ENCODE assay signal across 25 cellular contexts in genomic region chr1:11675362-11675761, GRCh38. TPM values are rescaled to one million over a fixed set of nuclear protein-coding genes. Genes with fewer than 3 reads are reported as not detected.
"Had no signal": no experiment of that assay in that cellular context is flagged by ENCODE, and none has a peak within 500 bp of the region (broad histone marks: within the 10 kb centered on the region; RNA-seq: fewer than 3 reads in every experiment).

No MANE protein-coding gene starts in this region.

- DNase-seq: colonic mucosa; effector memory CD4-positive, alpha-beta T cell; head of caudate nucleus; left ventricle myocardium superior; lower lobe of right lung; naive thymus-derived CD8-positive, alpha-beta T cell; nephron progenitor cell; nucleus accumbens; ovary; psoas muscle; right cardiac atrium; sigmoid colon; stimulated activated CD4-positive, alpha-beta T cell treated with anti-CD3 and anti-CD28 coated beads, Interleukin-2, amount 100 ng/mL, for 24 hours; stimulated activated CD4-positive, alpha-beta T cell treated with anti-CD3 and anti-CD28 coated beads, Interleukin-4, amount 100 ng/mL, for 4 hours; stimulated activated naive B cell treated with anti-CD40 and anti-IgM and Interleukin-4, amounts not matched to agents 10 μg/mL and 1 μg/mL and 100 μg/mL, for 72 hours had no signal

- H3K9me3 ChIP-seq: colonic mucosa, lower lobe of right lung, ovary, psoas muscle, sigmoid colon, thoracic aorta, tibial nerve, upper lobe of left lung had no signal

- H3K9me3 Mint-ChIP-seq: dendritic cell treated with granulocyte-macrophage colony-stimulating factor and Interleukin-4, amounts not matched to agents 40 ng/mL and 50 ng/mL, for 4 days; naive thymus-derived CD8-positive, alpha-beta T cell; nephron progenitor cell; stimulated activated naive B cell treated with anti-CD40 and anti-IgM and Interleukin-4, amounts not matched to agents 10 μg/mL and 1 μg/mL and 100 μg/mL, for 72 hours; stimulated activated naive CD8-positive, alpha-beta T cell treated with anti-CD3 and anti-CD28 coated beads, Interleukin-15, Interleukin-2, amounts not matched to agents 100 ng/mL and 50 ng/mL, for 24 hours had no signal

- H3K27ac ChIP-seq: colonic mucosa, lower lobe of right lung, ovary, psoas muscle, sigmoid colon, thoracic aorta, tibial nerve, upper lobe of left lung had no signal

- H3K27me3 Mint-ChIP-seq: dendritic cell treated with granulocyte-macrophage colony-stimulating factor and Interleukin-4, amounts not matched to agents 40 ng/mL and 50 ng/mL, for 4 days; naive thymus-derived CD8-positive, alpha-beta T cell; stimulated activated naive B cell treated with anti-CD40 and anti-IgM and Interleukin-4, amounts not matched to agents 10 μg/mL and 1 μg/mL and 100 μg/mL, for 72 hours; stimulated activated naive CD8-positive, alpha-beta T cell treated with anti-CD3 and anti-CD28 coated beads, Interleukin-15, Interleukin-2, amounts not matched to agents 100 ng/mL and 50 ng/mL, for 24 hours had no signal

- H3K4me3 Mint-ChIP-seq: dendritic cell treated with granulocyte-macrophage colony-stimulating factor and Interleukin-4, amounts not matched to agents 40 ng/mL and 50 ng/mL, for 4 days; nephron progenitor cell; stimulated activated naive CD8-positive, alpha-beta T cell treated with anti-CD3 and anti-CD28 coated beads, Interleukin-15, Interleukin-2, amounts not matched to agents 100 ng/mL and 50 ng/mL, for 24 hours had no signal

- ATAC-seq: left ventricle myocardium superior; lower lobe of right lung; naive thymus-derived CD8-positive, alpha-beta T cell; psoas muscle; right cardiac atrium; stimulated activated naive B cell treated with anti-CD40 and anti-IgM and Interleukin-4, amounts not matched to agents 10 μg/mL and 1 μg/mL and 100 μg/mL, for 72 hours had no signal

- H3K27me3 ChIP-seq: colonic mucosa, ovary, sigmoid colon, tibial nerve, upper lobe of left lung had no signal

- H3K36me3 ChIP-seq: colonic mucosa, ovary had no signal

- H3K27ac Mint-ChIP-seq: dendritic cell treated with granulocyte-macrophage colony-stimulating factor and Interleukin-4, amounts not matched to agents 40 ng/mL and 50 ng/mL, for 4 days; nephron progenitor cell; stimulated activated naive B cell treated with anti-CD40 and anti-IgM and Interleukin-4, amounts not matched to agents 10 μg/mL and 1 μg/mL and 100 μg/mL, for 72 hours; stimulated activated naive CD8-positive, alpha-beta T cell treated with anti-CD3 and anti-CD28 coated beads, Interleukin-15, Interleukin-2, amounts not matched to agents 100 ng/mL and 50 ng/mL, for 24 hours had no signal

- H3K4me3 ChIP-seq: colonic mucosa, lower lobe of right lung, ovary, psoas muscle, sigmoid colon, thoracic aorta, tibial nerve, upper lobe of left lung had no signal

- H3K4me1 ChIP-seq: colonic mucosa had no signal

- H3K4me1 Mint-ChIP-seq: nephron progenitor cell had no signal

RNA-seq across cellular contexts. Expression of gene DRAXIN, which starts 16.1 kb away (rescaled TPM):
- total RNA-seq: fibroblast of villous mesenchyme, mesenteric fat pad, skeletal muscle tissue had no signal
- polyA plus RNA-seq: keratinocyte had no signal

RNA-seq across cellular contexts. Expression of gene FBXO2, which starts 21.1 kb away (rescaled TPM):
- total RNA-seq: myocyte had no signal
